15 cellular contexts compared by ENCODE assay signal in genomic region chr19:46180701-46181385, GRCh38. TPM values are rescaled to one million over a fixed set of nuclear protein-coding genes. Genes with fewer than 3 reads are reported as not detected.
DNase-seq lines count a peak whose midpoint lies in the region; TF ChIP-seq lines count a peak whose summit lies in the region.
"Had no signal": no experiment of that assay in that cellular context is flagged by ENCODE, and none has a peak within 500 bp of the region (broad histone marks: within the 10 kb centered on the region; RNA-seq: fewer than 3 reads in every experiment).

No MANE protein-coding gene starts in this region.

- peak; percentile 50 for DNase-seq in AG20443 (ENCODE audit: low spot score)
- DNase-seq in M059J (ENCODE audit: low read depth), result peak; percentile 53
- DNase-seq in astrocyte of the hippocampus (ENCODE audit: low read depth, low spot score), result peak; percentile 73
- no peak for DNase-seq in nephron progenitor cell
- DNase-seq in OCI-M1 (lab: John Stamatoyannopoulos, UW), result no peak
- no peak for DNase-seq in H4 (ENCODE audit: low spot score)
- no peak for DNase-seq in NCI-H774 (lab: John Stamatoyannopoulos, UW)
- DNase-seq in NCI-H2171 treated with DMSO at 0.1 percent for 48 hours (lab: John Stamatoyannopoulos, UW), result no peak
- DNase-seq: activated CD4-positive, alpha-beta T cell treated with anti-CD3 and anti-CD28 coated beads, Interleukin-2, amount 50 U/mL, for 1 hour; DMS79; NCI-H446; RPMI8226; upper lobe of left lung had no signal

- no peak for TF ChIP-seq CTCF in nephron progenitor cell (IDR thresholded peaks at IDR 0.05)

- H3K27ac Mint-ChIP-seq in nephron progenitor cell, result peak overlapping the region; percentile 48
- H3K27ac Mint-ChIP-seq: activated T-helper 2 cell treated with anti-CD3 and anti-CD28 coated beads, Interferon-gamma antibody, Interleukin-2, Interleukin-4, amounts not matched to agents 10 μg/mL and 5 μg/mL and 100 μg/mL, durations not matched to agents 14 hours and 24 hours and 36 hours had no signal

- peaks cover 22% of the 10 kb centered on the region for H3K4me1 Mint-ChIP-seq in nephron progenitor cell

- H3K27me3 Mint-ChIP-seq in nephron progenitor cell (ENCODE audit: low read depth, poor library complexity), result peaks cover 26% of the 10 kb centered on the region

- H3K4me3 Mint-ChIP-seq in nephron progenitor cell, result no peak overlapping the region

- H3K9me3 Mint-ChIP-seq in nephron progenitor cell, result peaks cover 13% of the 10 kb centered on the region
- H3K9me3 Mint-ChIP-seq: activated T-helper 2 cell treated with anti-CD3 and anti-CD28 coated beads, Interferon-gamma antibody, Interleukin-2, Interleukin-4, amounts not matched to agents 10 μg/mL and 5 μg/mL and 100 μg/mL, durations not matched to agents 14 hours and 24 hours and 36 hours had no signal

- H3K36me3 Mint-ChIP-seq in nephron progenitor cell (ENCODE audit: low read depth), result no peaks in the 10 kb centered on the region

RNA-seq across cellular contexts. Expression of gene IGFL2, which starts 32.8 kb away (rescaled TPM):
- total RNA-seq in M059J (2014; rRNA removed; shearing (Covaris generic)), result not detected in 2 replicates
- total RNA-seq in H4 (2014; rRNA removed; shearing (Covaris generic)), result not detected in 2 replicates
- total RNA-seq: mesenteric fat pad had no signal

RNA-seq across cellular contexts. Expression of gene IGFL1, which starts 48.7 kb away (rescaled TPM):
- not detected in 2 replicates for total RNA-seq in M059J (2014; rRNA removed; shearing (Covaris generic))
- not detected in 2 replicates for total RNA-seq in H4 (2014; rRNA removed; shearing (Covaris generic))
- total RNA-seq: activated T-helper 2 cell treated with anti-CD3 and anti-CD28 coated beads, Interferon-gamma antibody, Interleukin-2, Interleukin-4, amounts not matched to agents 10 μg/mL and 5 μg/mL and 100 μg/mL, durations not matched to agents 14 hours and 24 hours and 36 hours; mesenteric fat pad; upper lobe of left lung had no signal

RNA-seq across cellular contexts. Expression of gene IGFL3, which starts 56.4 kb away (rescaled TPM):
- not detected in 2 replicates for total RNA-seq in M059J (2014; rRNA removed; shearing (Covaris generic))
- 3.3 TPM in 1 of 2 replicates, not detected in the other for total RNA-seq in H4 (2014; rRNA removed; shearing (Covaris generic))
- total RNA-seq: activated T-helper 2 cell treated with anti-CD3 and anti-CD28 coated beads, Interferon-gamma antibody, Interleukin-2, Interleukin-4, amounts not matched to agents 10 μg/mL and 5 μg/mL and 100 μg/mL, durations not matched to agents 14 hours and 24 hours and 36 hours; mesenteric fat pad; upper lobe of left lung had no signal

Comparison
In these comparisons a context has a peak if more than half of its experiments do, and no peak if none do; other contexts are left out.
1. DNase-seq: peak in AG20443 (single experiment), M059J (single experiment) and astrocyte of the hippocampus (single experiment); none in nephron progenitor cell (single experiment), OCI-M1 (single experiment), H4 (single experiment), NCI-H774 (single experiment) and NCI-H2171 treated with DMSO at 0.1 percent for 48 hours (single experiment).